ENCODE assay signal across 26 cellular contexts in genomic region chrX:46844913-46845312, GRCh38. TPM values are rescaled to one million over a fixed set of nuclear protein-coding genes. Genes with fewer than 3 reads are reported as not detected.
DNase-seq lines count a peak whose midpoint lies in the region; ATAC-seq, FAIRE-seq and TF ChIP-seq lines count a peak whose summit lies in the region.
"Had no signal": no experiment of that assay in that cellular context is flagged by ENCODE, and none has a peak within 500 bp of the region (broad histone marks: within the 10 kb centered on the region; RNA-seq: fewer than 3 reads in every experiment).

No MANE protein-coding gene starts in this region.

- CTCF ChIA-PET in H1 (lab: Charles Lee; ENCODE audit: partially characterized antibody) = no interaction called here

- H3K14ac ChIP-seq in H1 (ENCODE audit: insufficient read length) = no peak overlapping the region

- peaks cover 0 to 2% of the 10 kb centered on the region in 2 experiments; a peak in 2 of 4 replicates for H3K79me2 ChIP-seq in H1 (ENCODE audit: control insufficient read depth in 1 of 2, insufficient read depth in 2 of 2, low read length in 2 of 2)

- no peak overlapping the region for H2AFZ ChIP-seq in H1 (ENCODE audit: low read length)

- H3K27ac ChIP-seq in H1 (ENCODE audit: low read depth, low read length) (no peak overlapping the region), pancreas (no peak overlapping the region)
- H3K27ac ChIP-seq: 22Rv1, BLaER1 had no signal

- intact Hi-C loops in natural killer cell (cut with micrococcal nuclease) = no loop called here
- intact Hi-C loops in pancreas (cut with DNase I) = no loop called here

- no peaks in the 10 kb centered on the region for H3K36me3 Mint-ChIP-seq in natural killer cell
- no peaks in the 10 kb centered on the region for H3K36me3 Mint-ChIP-seq in natural killer cell treated with Interleukin-12 subunit alpha and Interleukin-12 subunit beta and Interleukin-15 and Interleukin-18, amount 100 ng/mL, for 72 hours
- peaks cover 5% of the 10 kb centered on the region for H3K36me3 Mint-ChIP-seq in mesothelial cell of epicardium
- H3K36me3 Mint-ChIP-seq: CD4-positive, CD25-positive, alpha-beta regulatory T cell had no signal

- no peaks in the 10 kb centered on the region for H3K27me3 Mint-ChIP-seq in natural killer cell (ENCODE audit: low read depth in 2 of 2)
- H3K27me3 Mint-ChIP-seq in natural killer cell treated with Interleukin-12 subunit alpha and Interleukin-12 subunit beta and Interleukin-15 and Interleukin-18, amount 100 ng/mL, for 72 hours = no peaks in the 10 kb centered on the region
- H3K27me3 Mint-ChIP-seq in mesothelial cell of epicardium (ENCODE audit: low read depth) = no peaks in the 10 kb centered on the region
- H3K27me3 Mint-ChIP-seq: CD4-positive, alpha-beta memory T cell; CD4-positive, CD25-positive, alpha-beta regulatory T cell had no signal

- no peak overlapping the region for H3K9ac ChIP-seq in H1 (replicated peaks in 1 of 4; ENCODE audit: extremely low read depth in 1 of 4, low read depth in 3 of 4, low read length in 3 of 4)
- H3K9ac ChIP-seq: BLaER1 had no signal

- no peak overlapping the region for H2BK20ac ChIP-seq in H1 (ENCODE audit: low read length)

- H3K27ac Mint-ChIP-seq in natural killer cell = peak overlapping the region in 1 of 2 donors; percentile 30
- no peak overlapping the region for H3K27ac Mint-ChIP-seq in natural killer cell treated with Interleukin-12 subunit alpha and Interleukin-12 subunit beta and Interleukin-15 and Interleukin-18, amount 100 ng/mL, for 72 hours
- no peak overlapping the region for H3K27ac Mint-ChIP-seq in mesothelial cell of epicardium
- H3K27ac Mint-ChIP-seq: CD14-positive monocyte; CD4-positive, alpha-beta memory T cell; CD4-positive, CD25-positive, alpha-beta regulatory T cell; CD8-positive, alpha-beta memory T cell had no signal

- H3K9me3 Mint-ChIP-seq in natural killer cell = no peaks in the 10 kb centered on the region
- no peaks in the 10 kb centered on the region for H3K9me3 Mint-ChIP-seq in natural killer cell treated with Interleukin-12 subunit alpha and Interleukin-12 subunit beta and Interleukin-15 and Interleukin-18, amount 100 ng/mL, for 72 hours
- H3K9me3 Mint-ChIP-seq in mesothelial cell of epicardium = peaks cover 10% of the 10 kb centered on the region
- H3K9me3 Mint-ChIP-seq: CD4-positive, alpha-beta memory T cell; CD8-positive, alpha-beta memory T cell had no signal

- H3K56ac ChIP-seq in H1 (replicated peaks; ENCODE audit: insufficient read length, low read depth, low read length) = no peak overlapping the region

- no peak overlapping the region for H4K8ac ChIP-seq in H1 (ENCODE audit: extremely low read depth, insufficient read depth, low read length)

- H3K23me2 ChIP-seq in H1 (ENCODE audit: low read depth, low read length) = no peaks in the 10 kb centered on the region

- H2AK5ac ChIP-seq in H1 (ENCODE audit: low read depth, low read length) = no peak overlapping the region

- H3K9me3 ChIP-seq in H1 (ENCODE audit: insufficient read depth in 2 of 2, low read depth in 1 of 2, low read length in 1 of 2) (no peaks in the 10 kb centered on the region), pancreas (no peaks in the 10 kb centered on the region)
- H3K9me3 ChIP-seq: BE2C had no signal

- H3K4me1 ChIP-seq in H1 (replicated peaks in 1 of 4; ENCODE audit: control insufficient read depth in 3 of 4, insufficient read depth in 4 of 4, low read length in 3 of 4) (no peaks in the 10 kb centered on the region), pancreas (no peaks in the 10 kb centered on the region)
- H3K4me1 ChIP-seq: BE2C had no signal

- no peak overlapping the region for H3K4me2 ChIP-seq in H1 (ENCODE audit: insufficient read depth in 1 of 2, low read depth in 2 of 2, low read length in 2 of 2)
- H3K4me2 ChIP-seq: BLaER1 had no signal

- TF ChIP-seq CTCF in natural killer cell (IDR thresholded peaks at IDR 0.05) = no peak
- TF ChIP-seq CTCF in H1 (IDR thresholded peaks at IDR 0.05; ENCODE audit: control extremely low read depth in 1 of 3, insufficient read depth in 1 of 3, low read depth in 1 of 3, low read length in 3 of 3) = no peak
- no peak for TF ChIP-seq CTCF in pancreas (IDR thresholded peaks at IDR 0.05)
- no peak for TF ChIP-seq CTCF in mesothelial cell of epicardium (IDR thresholded peaks at IDR 0.05; ENCODE audit: unreplicated experiment)

- no peaks in the 10 kb centered on the region for H4K20me1 ChIP-seq in H1 (replicated peaks in 1 of 2; ENCODE audit: control insufficient read depth in 1 of 2, insufficient read depth in 2 of 2, low read length in 2 of 2)

- POLR2A ChIA-PET in H1 (lab: Charles Lee; ENCODE audit: partially characterized antibody) = no interaction called here

- no peak for TF ChIP-seq EP300 in H1 (IDR thresholded peaks at IDR 0.05; ENCODE audit: borderline replicate concordance in 1 of 2, low read depth in 2 of 2, low read length in 2 of 2)

- H3K18ac ChIP-seq in H1 (ENCODE audit: extremely low read depth, low read length) = no peak overlapping the region

- no peak for TF ChIP-seq RAD21 in H1 (IDR thresholded peaks at IDR 0.05 in 1 of 2, conservative IDR thresholded peaks at IDR 0.05 in 1 of 2; ENCODE audit: low read depth in 2 of 2, low read length in 2 of 2)

- DNase-seq in natural killer cell (no peak), GM19239 (ENCODE audit: insufficient read length, low spot score) (no peak), H1 (ENCODE audit: low read depth in 1 of 2, low spot score in 2 of 2) (no peak), pancreas (no peak), mesothelial cell of epicardium (ENCODE audit: low spot score in 2 of 2, unreplicated experiment in 2 of 2) (no peak), HT-29 (ENCODE audit: low spot score) (no peak)
- DNase-seq in natural killer cell treated with Interleukin-12 subunit alpha and Interleukin-12 subunit beta and Interleukin-15 and Interleukin-18, amount 100 ng/mL, for 72 hours (ENCODE audit: low spot score) = no peak
- DNase-seq: ACHN; BE2C; C1 segment of cervical spinal cord; CD4-positive, alpha-beta memory T cell; CD4-positive, CD25-positive, alpha-beta regulatory T cell; CD8-positive, alpha-beta memory T cell; COR-L47; DMS 273 treated with DMSO at 0.1 percent for 48 hours; DMS153; DMS53; DMS79; DND-41; EL; GDM1 had no signal

- H3K36me3 ChIP-seq in H1 (ENCODE audit: control insufficient read depth in 2 of 4, insufficient read depth in 4 of 4, low read length in 3 of 4) = no peaks in the 10 kb centered on the region
- H3K36me3 ChIP-seq in pancreas = no peaks in the 10 kb centered on the region
- H3K36me3 ChIP-seq: BE2C had no signal

- H3K27me3 ChIP-seq in H1 (replicated peaks in 1 of 4; ENCODE audit: control insufficient read depth in 3 of 4, extremely low read depth in 1 of 4, insufficient read depth in 3 of 4, low read length in 3 of 4) = no peaks in the 10 kb centered on the region
- no peaks in the 10 kb centered on the region for H3K27me3 ChIP-seq in pancreas
- H3K27me3 ChIP-seq: BE2C, BLaER1 had no signal

- no peak overlapping the region for H4K91ac ChIP-seq in H1 (replicated peaks; ENCODE audit: insufficient read length, low read length)

- H3K4me3 ChIP-seq in H1 (ENCODE audit: extremely low read depth in 1 of 4, insufficient read depth in 2 of 4, low read depth in 3 of 4, low read length in 4 of 4) = no peak overlapping the region
- no peak overlapping the region for H3K4me3 ChIP-seq in pancreas
- H3K4me3 ChIP-seq: BLaER1, GM12878 had no signal

- no peak overlapping the region for H3K4ac ChIP-seq in H1 (replicated peaks; ENCODE audit: insufficient read length, low read depth, low read length)

- no peak overlapping the region for H2BK120ac ChIP-seq in H1 (replicated peaks; ENCODE audit: low read depth, low read length)

- no peak overlapping the region for H4K5ac ChIP-seq in H1 (ENCODE audit: insufficient read length, low read depth, low read length)

- FAIRE-seq in GM19239 (lab: Jason Lieb, UNC) = peak; percentile 66
- FAIRE-seq in H1 (lab: Jason Lieb, UNC) = peak; percentile 60
- peak; percentile 83 for FAIRE-seq in pancreas (lab: Jason Lieb, UNC)
- FAIRE-seq: GM12878 had no signal

- H2BK5ac ChIP-seq in H1 (ENCODE audit: low read depth, low read length) = no peak overlapping the region

- no peak overlapping the region for H3K23ac ChIP-seq in H1 (ENCODE audit: insufficient read length)

- no peak for TF ChIP-seq POLR2A in H1 (IDR thresholded peaks at IDR 0.05; ENCODE audit: control extremely low read depth in 1 of 2, low read depth in 2 of 2, low read length in 2 of 2)

- H3K4me3 Mint-ChIP-seq in natural killer cell = no peak overlapping the region
- H3K4me3 Mint-ChIP-seq in natural killer cell treated with Interleukin-12 subunit alpha and Interleukin-12 subunit beta and Interleukin-15 and Interleukin-18, amount 100 ng/mL, for 72 hours = no peak overlapping the region
- no peak overlapping the region for H3K4me3 Mint-ChIP-seq in mesothelial cell of epicardium
- H3K4me3 Mint-ChIP-seq: CD14-positive monocyte; CD4-positive, alpha-beta memory T cell; CD4-positive, CD25-positive, alpha-beta regulatory T cell; CD8-positive, alpha-beta memory T cell had no signal

- no peaks in the 10 kb centered on the region for H3K79me1 ChIP-seq in H1 (ENCODE audit: low read depth, low read length)

- H3K4me1 Mint-ChIP-seq in natural killer cell (peaks cover 9 to 18% of the 10 kb centered on the region in 2 donors), mesothelial cell of epicardium (peaks cover 14% of the 10 kb centered on the region)
- peaks cover under 1 to 4% of the 10 kb centered on the region in 2 donors for H3K4me1 Mint-ChIP-seq in natural killer cell treated with Interleukin-12 subunit alpha and Interleukin-12 subunit beta and Interleukin-15 and Interleukin-18, amount 100 ng/mL, for 72 hours (ENCODE audit: low read depth in 2 of 2)

- H2BK12ac ChIP-seq in H1 (ENCODE audit: low read depth, low read length) = no peak overlapping the region

- no peak overlapping the region for H2BK15ac ChIP-seq in H1 (ENCODE audit: low read length)

- ATAC-seq in natural killer cell (peak in 2 of 3 donors; percentile 69 to 71), pancreas (no peak), HG03378 (IDR thresholded peaks at IDR 0.05; ENCODE audit: unreplicated experiment) (no peak)
- no peak for ATAC-seq in natural killer cell treated with Interleukin-12 subunit alpha and Interleukin-12 subunit beta and Interleukin-15 and Interleukin-18, amount 100 ng/mL, for 72 hours
- ATAC-seq: GM12878 had no signal

RNA-seq across cellular contexts. Expression of gene RP2, which starts 8.1 kb away (rescaled TPM):
- total RNA-seq in natural killer cell = 10 to 100 TPM; 10.2 to 13.9 (median 10.8) TPM
- total RNA-seq in natural killer cell treated with Interleukin-12 subunit alpha and Interleukin-12 subunit beta and Interleukin-15 and Interleukin-18, amount 100 ng/mL, for 72 hours = 10 to 100 TPM in 1 of 2 donors, 1 to 10 TPM in 1; 5.0 to 10.7 TPM
- 6.1 and 6.9 TPM in 2 replicates for total RNA-seq in H1 (2021; fragmentation: NEBNext Ultra II Directional; extraction: Animal tissue kit (Norgen Biotek cat#: 25700))
- polyA plus RNA-seq in H1 (2011; rRNA removed) = 1.8 and 2.2 TPM in 2 replicates
- 3.2 TPM for polyA plus RNA-seq in H1 (2011; cell fraction: cytosol; rRNA removed)
- 1.2 TPM for polyA plus RNA-seq in H1 (2011; cell fraction: nucleus; rRNA removed)
- polyA plus RNA-seq in H1 (2012, experiment 1 of 2) = 2.5 to 5.4 TPM (median 3.4 TPM) in 4 replicates
- 0.83 TPM for polyA plus RNA-seq in H1 (2012, experiment 2 of 2)
- 3.6 TPM for polyA plus RNA-seq in H1 (2013, experiment 1 of 2)
- 3.7 TPM for polyA plus RNA-seq in H1 (2013, experiment 2 of 2)
- 3.3 and 5.3 TPM in 2 replicates for polyA minus RNA-seq in H1 (2011; rRNA and poly(A)+ RNA removed)
- polyA minus RNA-seq in H1 (2011; cell fraction: cytosol; rRNA and poly(A)+ RNA removed) = 2.0 TPM
- polyA minus RNA-seq in H1 (2011; cell fraction: nucleus; rRNA and poly(A)+ RNA removed) = 2.1 TPM
- total RNA-seq in pancreas = 1 to 10 TPM; 1.8 to 6.0 (median 2.3) TPM
- 1 to 10 TPM; 1.4 to 2.5 TPM for polyA plus RNA-seq in pancreas
- total RNA-seq in mesothelial cell of epicardium = 8.1 to 8.9 TPM (median 8.7 TPM) in 3 replicates
- total RNA-seq in HT-29 (2014; rRNA removed; shearing (Covaris generic)) = 8.9 and 12.2 TPM in 2 replicates

Comparison
In these comparisons a context has a peak if more than half of its experiments do, and no peak if none do; other contexts are left out.
1. ATAC-seq: peak in natural killer cell (2 of 3); none in natural killer cell treated with Interleukin-12 subunit alpha and Interleukin-12 subunit beta and Interleukin-15 and Interleukin-18, amount 100 ng/mL, for 72 hours (0 of 2), pancreas (0 of 4) and HG03378 (single experiment).